Comparison of ENCODE assay signal across 3 cellular contexts in the genomic region with DNA sequence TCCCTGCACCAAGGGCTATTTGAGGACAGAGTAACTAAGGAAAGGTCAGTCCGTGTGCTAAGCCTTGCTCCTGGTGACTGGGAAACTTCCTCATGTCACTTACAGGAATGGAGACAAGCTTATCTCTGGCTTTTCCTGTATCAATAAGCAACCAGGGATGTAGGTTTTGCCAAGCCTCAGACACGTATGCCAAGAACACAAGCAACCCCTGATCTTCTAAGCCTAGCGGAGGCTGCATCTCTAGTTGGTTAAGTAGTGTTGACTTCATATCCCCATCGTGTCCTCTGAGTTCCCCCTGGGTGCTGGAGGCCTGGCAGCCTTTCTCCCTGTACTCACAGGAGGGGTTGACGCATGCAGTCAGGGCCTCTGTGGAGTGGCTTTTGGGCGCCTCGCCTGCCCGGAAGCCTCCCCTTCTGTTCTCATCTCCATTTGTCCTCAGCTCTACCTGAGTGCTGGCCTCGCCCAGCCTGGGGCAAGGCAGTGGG.
A peak's percentile ranks its signal among the peaks of the same experiment; 100 is the strongest.
TF ChIP-seq lines count a peak whose summit lies in the region.

No MANE protein-coding gene starts in this region.

TF ChIP-seq in IMR-90, 13 proteins besides CTCF, POLR2A, EP300 and RAD21:
- TF ChIP-seq, protein P1, sequence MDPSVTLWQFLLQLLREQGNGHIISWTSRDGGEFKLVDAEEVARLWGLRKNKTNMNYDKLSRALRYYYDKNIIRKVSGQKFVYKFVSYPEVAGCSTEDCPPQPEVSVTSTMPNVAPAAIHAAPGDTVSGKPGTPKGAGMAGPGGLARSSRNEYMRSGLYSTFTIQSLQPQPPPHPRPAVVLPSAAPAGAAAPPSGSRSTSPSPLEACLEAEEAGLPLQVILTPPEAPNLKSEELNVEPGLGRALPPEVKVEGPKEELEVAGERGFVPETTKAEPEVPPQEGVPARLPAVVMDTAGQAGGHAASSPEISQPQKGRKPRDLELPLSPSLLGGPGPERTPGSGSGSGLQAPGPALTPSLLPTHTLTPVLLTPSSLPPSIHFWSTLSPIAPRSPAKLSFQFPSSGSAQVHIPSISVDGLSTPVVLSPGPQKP (IDR thresholded peaks at IDR 0.05; ENCODE audit: borderline replicate concordance, low read depth, low read length): no peak
- no peak for TF ChIP-seq RCOR1 (IDR thresholded peaks at IDR 0.05; ENCODE audit: insufficient replicate concordance, low read length)
- TF ChIP-seq MXI1 (IDR thresholded peaks at IDR 0.05; ENCODE audit: borderline replicate concordance, low read depth, low read length): no peak
- TF ChIP-seq RFX5 (IDR thresholded peaks at IDR 0.05; ENCODE audit: low read depth, low read length): no peak
- TF ChIP-seq NFE2L2 (IDR thresholded peaks at IDR 0.05; ENCODE audit: low read depth, low read length): no peak
- TF ChIP-seq SMC3 (IDR thresholded peaks at IDR 0.05; ENCODE audit: low read depth, low read length): no peak
- TF ChIP-seq, protein P2, sequence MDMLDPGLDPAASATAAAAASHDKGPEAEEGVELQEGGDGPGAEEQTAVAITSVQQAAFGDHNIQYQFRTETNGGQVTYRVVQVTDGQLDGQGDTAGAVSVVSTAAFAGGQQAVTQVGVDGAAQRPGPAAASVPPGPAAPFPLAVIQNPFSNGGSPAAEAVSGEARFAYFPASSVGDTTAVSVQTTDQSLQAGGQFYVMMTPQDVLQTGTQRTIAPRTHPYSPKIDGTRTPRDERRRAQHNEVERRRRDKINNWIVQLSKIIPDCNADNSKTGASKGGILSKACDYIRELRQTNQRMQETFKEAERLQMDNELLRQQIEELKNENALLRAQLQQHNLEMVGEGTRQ (IDR thresholded peaks at IDR 0.05; ENCODE audit: low read depth, low read length): no peak
- no peak for TF ChIP-seq MAZ (IDR thresholded peaks at IDR 0.05; ENCODE audit: borderline replicate concordance, low read depth, low read length)
- TF ChIP-seq CHD1 (IDR thresholded peaks at IDR 0.05; ENCODE audit: low read depth, low read length): no peak
- TF ChIP-seq CEBPB (IDR thresholded peaks at IDR 0.05; ENCODE audit: low read depth, low read length): no peak
- TF ChIP-seq MAFK (IDR thresholded peaks at IDR 0.05; ENCODE audit: low read depth, low read length): no peak
- no peak for TF ChIP-seq BHLHE40 (IDR thresholded peaks at IDR 0.05; ENCODE audit: low read depth, low read length)
- no peak for TF ChIP-seq FOS (IDR thresholded peaks at IDR 0.05; ENCODE audit: low read depth, low read length)
TF ChIP-seq in IMR-90: peak in this region for 0.

TF ChIP-seq in endothelial cell of umbilical vein, 7 proteins besides CTCF, POLR2A, EP300 and RAD21:
- no peak for TF ChIP-seq GATA2 (IDR thresholded peaks at IDR 0.05; ENCODE audit: insufficient read depth, insufficient read length, low read depth, low read length)
- TF ChIP-seq, protein P3, sequence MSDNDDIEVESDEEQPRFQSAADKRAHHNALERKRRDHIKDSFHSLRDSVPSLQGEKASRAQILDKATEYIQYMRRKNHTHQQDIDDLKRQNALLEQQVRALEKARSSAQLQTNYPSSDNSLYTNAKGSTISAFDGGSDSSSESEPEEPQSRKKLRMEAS (IDR thresholded peaks at IDR 0.05; ENCODE audit: insufficient read depth, insufficient read length): no peak
- TF ChIP-seq FOS (IDR thresholded peaks at IDR 0.05; ENCODE audit: borderline replicate concordance, insufficient read depth, low read length): no peak
- TF ChIP-seq EZH2 (IDR thresholded peaks at IDR 0.05; ENCODE audit: borderline replicate concordance, low read depth, low read length, severe bottlenecking): no peak
- TF ChIP-seq JUN (IDR thresholded peaks at IDR 0.05; ENCODE audit: borderline replicate concordance, insufficient read depth, insufficient read length, low read depth): no peak
- no peak for TF ChIP-seq POLR2AphosphoS5 (IDR thresholded peaks at IDR 0.05; ENCODE audit: insufficient read depth, low read depth, low read length)
- TF ChIP-seq MYC (IDR thresholded peaks at IDR 0.05; ENCODE audit: low read depth, low read length): no peak

TF ChIP-seq in liver, 16 proteins besides CTCF, POLR2A, EP300 and RAD21:
- TF ChIP-seq SP1 (IDR thresholded peaks at IDR 0.05) (peak; percentile 83), JUND (IDR thresholded peaks at IDR 0.05) (no peak), NR2F2 (IDR thresholded peaks at IDR 0.05) (peak; percentile 93), EGR1 (IDR thresholded peaks at IDR 0.05; ENCODE audit: low read depth in 2 of 2) (no peak), RXRA (IDR thresholded peaks at IDR 0.05) (peak; percentile 73 to 92), HNF4G (IDR thresholded peaks at IDR 0.05) (no peak), GABPA (IDR thresholded peaks at IDR 0.05 in 1 of 2, conservative IDR thresholded peaks at IDR 0.05 in 1 of 2) (no peak), HNF4A (conservative IDR thresholded peaks at IDR 0.05) (no peak)
